ENCODE assay signal across 11 cellular contexts in the genomic region with DNA sequence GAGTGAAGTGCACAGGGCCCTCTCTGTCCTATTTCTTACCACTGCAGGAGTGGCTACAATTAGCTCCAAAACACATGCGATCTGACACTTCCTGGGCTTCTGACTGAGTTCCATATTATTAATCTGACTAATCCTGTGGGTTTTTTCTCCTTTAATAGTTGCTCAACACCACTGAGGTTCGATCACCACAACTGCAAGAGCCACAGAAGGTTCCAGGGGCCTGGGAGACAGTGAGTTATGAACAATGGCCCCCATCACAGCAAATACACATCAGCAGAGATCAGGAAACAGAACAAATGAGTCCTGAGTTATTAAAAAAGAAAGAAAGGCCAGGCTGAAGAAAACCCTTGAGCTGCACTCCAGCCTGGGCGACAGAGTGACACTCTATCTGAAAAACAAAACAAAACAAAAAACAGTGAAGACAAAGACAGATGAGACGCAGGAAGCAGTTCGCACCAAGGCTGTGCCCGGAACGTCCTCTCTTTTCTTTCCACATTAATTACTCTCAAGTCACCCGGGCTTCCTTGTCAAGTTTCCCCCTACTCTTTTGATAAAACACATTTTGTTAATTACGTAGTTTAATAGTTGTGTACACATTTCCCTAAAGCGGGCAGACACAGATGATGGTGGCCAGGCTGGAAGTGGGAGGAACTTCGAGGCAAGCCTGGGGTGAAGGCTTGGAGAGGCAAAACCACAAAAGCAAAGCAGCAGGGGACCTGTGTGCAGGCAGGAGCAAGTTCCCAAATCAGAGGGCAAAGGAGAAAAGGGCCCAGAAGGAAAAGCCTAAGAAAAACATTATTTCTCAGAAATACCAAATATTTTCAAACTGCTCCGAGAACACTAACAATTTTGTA. TPM values are rescaled to one million over a fixed set of nuclear protein-coding genes. Genes with fewer than 3 reads are reported as not detected.
DNase-seq lines count a peak whose midpoint lies in the region; ATAC-seq and TF ChIP-seq lines count a peak whose summit lies in the region.
"Had no signal": no experiment of that assay in that cellular context is flagged by ENCODE, and none has a peak within 500 bp of the region (broad histone marks: within the 10 kb centered on the region; RNA-seq: fewer than 3 reads in every experiment).

No MANE protein-coding gene starts in this region.

- no peak overlapping the region for H3K4me3 Mint-ChIP-seq in activated CD4-positive, alpha-beta T cell treated with anti-CD3 and anti-CD28 coated beads for 36 hours
- H3K4me3 Mint-ChIP-seq in activated CD4-positive, alpha-beta T cell treated with anti-CD3 and anti-CD28 coated beads, Interleukin-2, amount 10 ng/mL, durations not matched to agents 7 days and 5 days: no peak overlapping the region
- no peak overlapping the region for H3K4me3 Mint-ChIP-seq in stimulated activated memory B cell treated with anti-CD40 and anti-IgM and Interleukin-4, amounts not matched to agents 10 μg/mL and 1 μg/mL and 100 μg/mL, for 72 hours
- H3K4me3 Mint-ChIP-seq in activated CD8-positive, alpha-beta T cell treated with anti-CD3 and anti-CD28 coated beads for 36 hours: no peak overlapping the region

- H3K4me1 Mint-ChIP-seq in activated CD4-positive, alpha-beta T cell treated with anti-CD3 and anti-CD28 coated beads for 36 hours: peaks cover 8% of the 10 kb centered on the region
- peaks cover 8% of the 10 kb centered on the region for H3K4me1 Mint-ChIP-seq in activated CD4-positive, alpha-beta T cell treated with anti-CD3 and anti-CD28 coated beads, Interleukin-2, amount 10 ng/mL, durations not matched to agents 7 days and 5 days
- peaks cover 18% of the 10 kb centered on the region for H3K4me1 Mint-ChIP-seq in stimulated activated memory B cell treated with anti-CD40 and anti-IgM and Interleukin-4, amounts not matched to agents 10 μg/mL and 1 μg/mL and 100 μg/mL, for 72 hours
- no peaks in the 10 kb centered on the region for H3K4me1 Mint-ChIP-seq in activated CD8-positive, alpha-beta T cell treated with anti-CD3 and anti-CD28 coated beads for 36 hours (ENCODE audit: low read depth)

- no peak overlapping the region for H2AFZ ChIP-seq in fibroblast of lung (ENCODE audit: low read length)

- no peaks in the 10 kb centered on the region for H3K36me3 Mint-ChIP-seq in activated CD4-positive, alpha-beta T cell treated with anti-CD3 and anti-CD28 coated beads for 36 hours (ENCODE audit: low read depth)
- H3K36me3 Mint-ChIP-seq in activated CD4-positive, alpha-beta T cell treated with anti-CD3 and anti-CD28 coated beads, Interleukin-2, amount 10 ng/mL, durations not matched to agents 7 days and 5 days (ENCODE audit: low read depth): no peaks in the 10 kb centered on the region
- peaks cover 10% of the 10 kb centered on the region for H3K36me3 Mint-ChIP-seq in stimulated activated memory B cell treated with anti-CD40 and anti-IgM and Interleukin-4, amounts not matched to agents 10 μg/mL and 1 μg/mL and 100 μg/mL, for 72 hours
- no peaks in the 10 kb centered on the region for H3K36me3 Mint-ChIP-seq in activated CD8-positive, alpha-beta T cell treated with anti-CD3 and anti-CD28 coated beads for 36 hours (ENCODE audit: low read depth)

- H3K27me3 ChIP-seq in fibroblast of lung (ENCODE audit: control insufficient read depth, insufficient read depth, low read length): no peaks in the 10 kb centered on the region
- H3K27me3 ChIP-seq: heart left ventricle had no signal

- no peak overlapping the region for H3K4me3 ChIP-seq in fibroblast of lung (replicated peaks in 1 of 4; ENCODE audit: control extremely low read depth in 1 of 4, insufficient read depth in 1 of 4, low read depth in 3 of 4, low read length in 4 of 4)
- H3K4me3 ChIP-seq: heart left ventricle had no signal

- peaks cover 57% of the 10 kb centered on the region for H3K79me2 ChIP-seq in fibroblast of lung (ENCODE audit: control insufficient read depth, insufficient read depth, low read length)

- CTCF ChIA-PET in activated CD4-positive, alpha-beta T cell treated with anti-CD3 and anti-CD28 coated beads for 36 hours (lab: Charles Lee): no interaction called here
- CTCF ChIA-PET in activated CD4-positive, alpha-beta T cell treated with anti-CD3 and anti-CD28 coated beads, Interleukin-2, amount 10 ng/mL, durations not matched to agents 7 days and 5 days (lab: Charles Lee): no interaction called here
- CTCF ChIA-PET in activated CD8-positive, alpha-beta T cell treated with anti-CD3 and anti-CD28 coated beads for 36 hours (lab: Charles Lee): no interaction called here

- peak overlapping the region; percentile 1 for H3K27ac Mint-ChIP-seq in activated CD4-positive, alpha-beta T cell treated with anti-CD3 and anti-CD28 coated beads for 36 hours
- no peak overlapping the region for H3K27ac Mint-ChIP-seq in activated CD4-positive, alpha-beta T cell treated with anti-CD3 and anti-CD28 coated beads, Interleukin-2, amount 10 ng/mL, durations not matched to agents 7 days and 5 days
- H3K27ac Mint-ChIP-seq in stimulated activated memory B cell treated with anti-CD40 and anti-IgM and Interleukin-4, amounts not matched to agents 10 μg/mL and 1 μg/mL and 100 μg/mL, for 72 hours: peak overlapping the region; percentile 49
- no peak overlapping the region for H3K27ac Mint-ChIP-seq in activated CD8-positive, alpha-beta T cell treated with anti-CD3 and anti-CD28 coated beads for 36 hours

- no peaks in the 10 kb centered on the region for H3K9me3 ChIP-seq in fibroblast of lung (ENCODE audit: control insufficient read depth, insufficient read depth, low read depth, low read length)
- H3K9me3 ChIP-seq: heart left ventricle had no signal

- no peak for DNase-seq in activated CD4-positive, alpha-beta T cell treated with anti-CD3 and anti-CD28 coated beads for 36 hours
- DNase-seq in activated CD4-positive, alpha-beta T cell treated with anti-CD3 and anti-CD28 coated beads, Interleukin-2, amount 10 ng/mL, durations not matched to agents 7 days and 5 days: no peak
- DNase-seq in OCI-M1 (lab: John Stamatoyannopoulos, UW): peak; percentile 1
- peak; percentile 43 to 81 for DNase-seq in fibroblast of lung (ENCODE audit: low read depth in 2 of 2)
- DNase-seq in HPDE6-E6E7 (ENCODE audit: extremely low spot score): no peak
- DNase-seq in activated CD8-positive, alpha-beta T cell treated with anti-CD3 and anti-CD28 coated beads for 36 hours: no peak
- no peak for DNase-seq in DMS114 treated with DMSO at 0.1 percent for 48 hours (lab: John Stamatoyannopoulos, UW; ENCODE audit: unreplicated experiment)
- DNase-seq: activated CD8-positive, alpha-beta memory T cell treated with anti-CD3 and anti-CD28 coated beads, Interleukin-2, amount 50 U/mL, for 4 hours; NCI-H1092 treated with DMSO at 0.1 percent for 48 hours had no signal

- no peaks in the 10 kb centered on the region for H4K20me1 ChIP-seq in fibroblast of lung (ENCODE audit: control insufficient read depth, extremely low read depth, insufficient read depth, low read length)

- no peak for TF ChIP-seq CTCF in fibroblast of lung (conservative IDR thresholded peaks at IDR 0.05 in 1 of 2, IDR thresholded peaks at IDR 0.05 in 1 of 2; ENCODE audit: low read depth in 1 of 2, low read length in 2 of 2)
- no peak for TF ChIP-seq CTCF in activated CD8-positive, alpha-beta T cell treated with anti-CD3 and anti-CD28 coated beads for 36 hours (IDR thresholded peaks at IDR 0.05)

- no peaks in the 10 kb centered on the region for H3K27me3 Mint-ChIP-seq in activated CD4-positive, alpha-beta T cell treated with anti-CD3 and anti-CD28 coated beads for 36 hours
- H3K27me3 Mint-ChIP-seq in activated CD4-positive, alpha-beta T cell treated with anti-CD3 and anti-CD28 coated beads, Interleukin-2, amount 10 ng/mL, durations not matched to agents 7 days and 5 days: no peaks in the 10 kb centered on the region
- H3K27me3 Mint-ChIP-seq in stimulated activated memory B cell treated with anti-CD40 and anti-IgM and Interleukin-4, amounts not matched to agents 10 μg/mL and 1 μg/mL and 100 μg/mL, for 72 hours: no peaks in the 10 kb centered on the region
- H3K27me3 Mint-ChIP-seq in activated CD8-positive, alpha-beta T cell treated with anti-CD3 and anti-CD28 coated beads for 36 hours: peaks cover 5% of the 10 kb centered on the region

- peak overlapping the region; percentile 0 for H3K4me2 ChIP-seq in fibroblast of lung (ENCODE audit: extremely low read depth, insufficient read depth, low read length)

- H3K4me1 ChIP-seq in fibroblast of lung (ENCODE audit: control insufficient read depth, extremely low read depth, insufficient read depth, low read length): no peaks in the 10 kb centered on the region

- peaks cover 1% of the 10 kb centered on the region for H3K36me3 ChIP-seq in fibroblast of lung (ENCODE audit: control insufficient read depth, insufficient read depth, low read length)

- peak; percentile 44 for ATAC-seq in activated CD4-positive, alpha-beta T cell treated with anti-CD3 and anti-CD28 coated beads for 36 hours
- ATAC-seq in stimulated activated memory B cell treated with anti-CD40 and anti-IgM and Interleukin-4, amounts not matched to agents 10 μg/mL and 1 μg/mL and 100 μg/mL, for 72 hours: no peak
- ATAC-seq in activated CD8-positive, alpha-beta T cell treated with anti-CD3 and anti-CD28 coated beads for 36 hours: no peak
- ATAC-seq: heart left ventricle had no signal

- H3K9ac ChIP-seq in fibroblast of lung (ENCODE audit: insufficient read depth, low read length): no peak overlapping the region

- H3K9me3 Mint-ChIP-seq in activated CD4-positive, alpha-beta T cell treated with anti-CD3 and anti-CD28 coated beads for 36 hours (ENCODE audit: low read depth): no peaks in the 10 kb centered on the region
- no peaks in the 10 kb centered on the region for H3K9me3 Mint-ChIP-seq in activated CD4-positive, alpha-beta T cell treated with anti-CD3 and anti-CD28 coated beads, Interleukin-2, amount 10 ng/mL, durations not matched to agents 7 days and 5 days
- no peaks in the 10 kb centered on the region for H3K9me3 Mint-ChIP-seq in stimulated activated memory B cell treated with anti-CD40 and anti-IgM and Interleukin-4, amounts not matched to agents 10 μg/mL and 1 μg/mL and 100 μg/mL, for 72 hours
- no peaks in the 10 kb centered on the region for H3K9me3 Mint-ChIP-seq in activated CD8-positive, alpha-beta T cell treated with anti-CD3 and anti-CD28 coated beads for 36 hours

- POLR2A ChIA-PET in activated CD4-positive, alpha-beta T cell treated with anti-CD3 and anti-CD28 coated beads for 36 hours (lab: Charles Lee): no interaction called here
- POLR2A ChIA-PET in activated CD4-positive, alpha-beta T cell treated with anti-CD3 and anti-CD28 coated beads, Interleukin-2, amount 10 ng/mL, durations not matched to agents 7 days and 5 days (lab: Charles Lee): no interaction called here
- POLR2A ChIA-PET in activated CD8-positive, alpha-beta T cell treated with anti-CD3 and anti-CD28 coated beads for 36 hours (lab: Charles Lee): no interaction called here

- intact Hi-C loops in activated CD4-positive, alpha-beta T cell treated with anti-CD3 and anti-CD28 coated beads for 36 hours (cut with DNase I, micrococcal nuclease): no loop called here
- intact Hi-C loops in activated CD8-positive, alpha-beta T cell treated with anti-CD3 and anti-CD28 coated beads for 36 hours (cut with micrococcal nuclease): no loop called here

- H3K27ac ChIP-seq in fibroblast of lung (ENCODE audit: insufficient read depth, low read length): no peak overlapping the region

RNA-seq across cellular contexts. Expression of a gene that starts 42.7 kb away (rescaled TPM):
- total RNA-seq in activated CD4-positive, alpha-beta T cell treated with anti-CD3 and anti-CD28 coated beads for 36 hours: 1 to 10 TPM; 4.0 to 4.4 TPM
- total RNA-seq in activated CD4-positive, alpha-beta T cell treated with anti-CD3 and anti-CD28 coated beads, Interleukin-2, amount 10 ng/mL, durations not matched to agents 7 days and 5 days: 1 to 10 TPM in 1 of 2 experiments, under 1 TPM in 1; 0.81 to 1.1 TPM
- total RNA-seq in fibroblast of lung: 66.8 and 98.3 TPM in 2 replicates
- polyA plus RNA-seq in fibroblast of lung: 44.8 and 53.1 TPM in 2 replicates
- polyA plus RNA-seq in fibroblast of lung (2012): 52.4 and 59.6 TPM in 2 replicates
- polyA minus RNA-seq in fibroblast of lung (ENCODE audit: low replicate concordance): 258 and 297 TPM in 2 replicates
- under 1 TPM; 0.72 to 0.96 TPM for total RNA-seq in activated CD8-positive, alpha-beta T cell treated with anti-CD3 and anti-CD28 coated beads for 36 hours

Comparison
In these comparisons a context has a peak if more than half of its experiments do, and no peak if none do; other contexts are left out.
1. H3K27ac Mint-ChIP-seq: peak in activated CD4-positive, alpha-beta T cell treated with anti-CD3 and anti-CD28 coated beads for 36 hours (single experiment) and stimulated activated memory B cell treated with anti-CD40 and anti-IgM and Interleukin-4, amounts not matched to agents 10 μg/mL and 1 μg/mL and 100 μg/mL, for 72 hours (single experiment); none in activated CD4-positive, alpha-beta T cell treated with anti-CD3 and anti-CD28 coated beads, Interleukin-2, amount 10 ng/mL, durations not matched to agents 7 days and 5 days (single experiment) and activated CD8-positive, alpha-beta T cell treated with anti-CD3 and anti-CD28 coated beads for 36 hours (single experiment).
2. DNase-seq: peak in OCI-M1 (single experiment) and fibroblast of lung (2 of 2); none in activated CD4-positive, alpha-beta T cell treated with anti-CD3 and anti-CD28 coated beads for 36 hours (single experiment), activated CD4-positive, alpha-beta T cell treated with anti-CD3 and anti-CD28 coated beads, Interleukin-2, amount 10 ng/mL, durations not matched to agents 7 days and 5 days (single experiment), HPDE6-E6E7 (single experiment), activated CD8-positive, alpha-beta T cell treated with anti-CD3 and anti-CD28 coated beads for 36 hours (single experiment) and DMS114 treated with DMSO at 0.1 percent for 48 hours (single experiment).
3. RNA of a gene that starts 42.7 kb away (total RNA-seq): 66.8 to 98.3 TPM in fibroblast of lung; 4.0 to 4.4 TPM in activated CD4-positive, alpha-beta T cell treated with anti-CD3 and anti-CD28 coated beads for 36 hours, 0.81 to 1.1 TPM in activated CD4-positive, alpha-beta T cell treated with anti-CD3 and anti-CD28 coated beads, Interleukin-2, amount 10 ng/mL, durations not matched to agents 7 days and 5 days and 0.72 to 0.96 TPM in activated CD8-positive, alpha-beta T cell treated with anti-CD3 and anti-CD28 coated beads for 36 hours; every median in the first group is over 10 times any median in the second.